1 cellular context compared by ENCODE assay signal in the genomic region with DNA sequence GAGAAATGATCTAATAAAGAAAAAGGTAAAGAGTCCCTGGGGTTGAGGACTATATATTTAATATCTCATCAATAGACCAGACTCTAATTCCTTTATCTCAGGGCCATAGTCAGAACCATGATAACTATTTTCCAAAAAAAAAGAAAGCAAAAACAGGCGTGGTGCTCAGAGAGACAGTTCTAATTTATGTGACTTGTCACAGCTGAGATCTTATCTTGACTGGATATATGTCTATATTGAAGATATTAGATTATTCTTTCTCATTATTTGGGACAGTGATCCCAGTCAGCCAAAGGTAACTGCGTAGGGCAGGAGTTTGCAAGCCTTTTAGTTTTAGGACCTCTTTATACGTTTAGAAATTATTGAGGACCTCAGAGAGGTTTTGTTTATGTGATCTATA.
TF ChIP-seq lines count a peak whose summit lies in the region.

No MANE protein-coding gene starts in this region.

TF ChIP-seq in K562, 482 proteins besides CTCF, POLR2A, EP300 and RAD21 (continued from another document):
- TF ChIP-seq, protein P1, sequence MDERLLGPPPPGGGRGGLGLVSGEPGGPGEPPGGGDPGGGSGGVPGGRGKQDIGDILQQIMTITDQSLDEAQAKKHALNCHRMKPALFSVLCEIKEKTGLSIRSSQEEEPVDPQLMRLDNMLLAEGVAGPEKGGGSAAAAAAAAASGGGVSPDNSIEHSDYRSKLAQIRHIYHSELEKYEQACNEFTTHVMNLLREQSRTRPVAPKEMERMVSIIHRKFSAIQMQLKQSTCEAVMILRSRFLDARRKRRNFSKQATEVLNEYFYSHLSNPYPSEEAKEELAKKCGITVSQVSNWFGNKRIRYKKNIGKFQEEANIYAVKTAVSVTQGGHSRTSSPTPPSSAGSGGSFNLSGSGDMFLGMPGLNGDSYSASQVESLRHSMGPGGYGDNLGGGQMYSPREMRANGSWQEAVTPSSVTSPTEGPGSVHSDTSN (CRISPR knock-in tag; IDR thresholded peaks at IDR 0.05; ENCODE audit: low read depth): no peak
- TF ChIP-seq, protein P1 (tag; conservative IDR thresholded peaks at IDR 0.05; ENCODE audit: low read depth): peak; percentile 86
- 0 out of 2 replicates have a peak, but pooled peaks have one; percentile 8 for TF ChIP-seq ZNF384 (IDR thresholded peaks at IDR 0.05; ENCODE audit: low read depth, low read length)
TF ChIP-seq in K562: peak in this region for 4.
